3 cellular contexts compared by ENCODE assay signal in the genomic region with DNA sequence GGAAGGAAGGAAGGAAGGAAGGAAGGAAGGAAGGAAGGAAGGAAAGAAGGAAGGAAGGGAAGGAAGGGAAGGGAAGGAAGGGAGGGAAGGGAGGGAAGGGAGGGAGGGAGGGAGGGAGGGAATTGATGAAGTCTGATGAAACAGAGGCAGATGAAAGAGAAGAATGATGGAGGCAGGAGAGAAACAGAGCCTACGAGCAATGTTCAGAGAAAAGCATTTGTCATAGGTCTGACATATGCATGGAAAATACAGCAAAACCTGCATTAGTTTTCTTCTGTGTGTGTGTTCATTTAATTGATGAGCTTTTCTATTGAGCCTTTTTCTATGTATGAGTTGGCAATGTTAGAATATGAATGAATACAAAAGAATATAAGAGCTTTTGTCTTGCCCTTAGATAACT.
"Had no signal": no experiment of that assay in that cellular context is flagged by ENCODE, and none has a peak within 500 bp of the region (broad histone marks: within the 10 kb centered on the region; RNA-seq: fewer than 3 reads in every experiment).

No MANE protein-coding gene starts in this region.

- DNase-seq: GDM1, GF-D8 had no signal

- H3K4me3 ChIP-seq: GM12878 had no signal
